In genomic region chr3:89314454-89314853, GRCh38 we compare ENCODE assay signal across 10 cellular contexts.
DNase-seq lines count a peak whose midpoint lies in the region; TF ChIP-seq lines count a peak whose summit lies in the region.
"Had no signal": no experiment of that assay in that cellular context is flagged by ENCODE, and none has a peak within 500 bp of the region (broad histone marks: within the 10 kb centered on the region; RNA-seq: fewer than 3 reads in every experiment).

No MANE protein-coding gene starts in this region.

- DNase-seq in SIG-M5 treated with dmso at 0.1 percent for 504 hours (lab: John Stamatoyannopoulos, UW; ENCODE audit: unreplicated experiment), result peak; percentile 52
- no peak for DNase-seq in SIG-M5 (lab: John Stamatoyannopoulos, UW)
- DNase-seq in fibroblast of lung (ENCODE audit: low read depth in 2 of 2), result peak; percentile 58 to 71
- DNase-seq in stromal cell of bone marrow (ENCODE audit: low read depth), result peak; percentile 33
- no peak for DNase-seq in suprapubic skin (ENCODE audit: low spot score in 2 of 2)
- DNase-seq in HuH-7 (ENCODE audit: low spot score), result no peak
- no peak for DNase-seq in T1000 (lab: John Stamatoyannopoulos, UW)
- DNase-seq: activated CD8-positive, alpha-beta T cell treated with anti-CD3 and anti-CD28 coated beads, Interleukin-2, amount 10 ng/mL, durations not matched to agents 7 days and 5 days; uterus had no signal

- TF ChIP-seq POLR2A in suprapubic skin (IDR thresholded peaks at IDR 0.05), result no peak

- H3K4me2 ChIP-seq in OCI-LY3 (ENCODE audit: low read length) (no peak overlapping the region), fibroblast of lung (ENCODE audit: extremely low read depth, insufficient read depth, low read length) (no peak overlapping the region)

- no peaks in the 10 kb centered on the region for H3K4me1 ChIP-seq in OCI-LY3 (ENCODE audit: low read length)
- no peaks in the 10 kb centered on the region for H3K4me1 ChIP-seq in fibroblast of lung (ENCODE audit: control insufficient read depth, extremely low read depth, insufficient read depth, low read length)
- no peaks in the 10 kb centered on the region for H3K4me1 ChIP-seq in suprapubic skin
- H3K4me1 ChIP-seq: uterus had no signal

- no peak for TF ChIP-seq EP300 in suprapubic skin (IDR thresholded peaks at IDR 0.05)

- H3K9ac ChIP-seq in OCI-LY3 (ENCODE audit: low read length) (no peak overlapping the region), fibroblast of lung (ENCODE audit: insufficient read depth, low read length) (no peak overlapping the region)

- no peaks in the 10 kb centered on the region for H3K36me3 ChIP-seq in OCI-LY3 (replicated peaks; ENCODE audit: low read depth, low read length)
- no peaks in the 10 kb centered on the region for H3K36me3 ChIP-seq in fibroblast of lung (ENCODE audit: control insufficient read depth, insufficient read depth, low read length)
- H3K36me3 ChIP-seq in suprapubic skin, result no peaks in the 10 kb centered on the region
- H3K36me3 ChIP-seq: uterus had no signal

- WGBS in suprapubic skin, result 88% methylated on average over 2 of the region's 2 CpGs

- H4K20me1 ChIP-seq in OCI-LY3 (ENCODE audit: insufficient read depth, low read length) (no peaks in the 10 kb centered on the region), fibroblast of lung (ENCODE audit: control insufficient read depth, extremely low read depth, insufficient read depth, low read length) (no peaks in the 10 kb centered on the region)

- H3K79me2 ChIP-seq in OCI-LY3 (ENCODE audit: low read length), result no peaks in the 10 kb centered on the region
- H3K79me2 ChIP-seq in fibroblast of lung (ENCODE audit: control insufficient read depth, insufficient read depth, low read length), result no peaks in the 10 kb centered on the region

- H3K9me3 ChIP-seq in OCI-LY3 (ENCODE audit: insufficient read depth, low read length) (no peaks in the 10 kb centered on the region), fibroblast of lung (ENCODE audit: control insufficient read depth, insufficient read depth, low read depth, low read length) (no peaks in the 10 kb centered on the region), suprapubic skin (no peaks in the 10 kb centered on the region)
- H3K9me3 ChIP-seq: uterus had no signal

- H3K27me3 ChIP-seq in OCI-LY3 (ENCODE audit: low read depth, low read length), result no peaks in the 10 kb centered on the region
- H3K27me3 ChIP-seq in fibroblast of lung (ENCODE audit: control insufficient read depth, insufficient read depth, low read length), result no peaks in the 10 kb centered on the region
- H3K27me3 ChIP-seq in suprapubic skin, result no peaks in the 10 kb centered on the region
- H3K27me3 ChIP-seq: uterus had no signal

- H3K27ac ChIP-seq in OCI-LY3 (ENCODE audit: low read length) (no peak overlapping the region), fibroblast of lung (ENCODE audit: insufficient read depth, low read length) (no peak overlapping the region), suprapubic skin (no peak overlapping the region)
- H3K27ac ChIP-seq: uterus had no signal

- H3K4me3 ChIP-seq in OCI-LY3 (ENCODE audit: low read length) (no peak overlapping the region), fibroblast of lung (replicated peaks in 1 of 4; ENCODE audit: control extremely low read depth in 1 of 4, insufficient read depth in 1 of 4, low read depth in 3 of 4, low read length in 4 of 4) (no peak overlapping the region), suprapubic skin (no peak overlapping the region)
- H3K4me3 ChIP-seq: uterus had no signal

- TF ChIP-seq CTCF in OCI-LY3 (IDR thresholded peaks at IDR 0.05; ENCODE audit: low read depth, low read length) (peak; percentile 68), fibroblast of lung (conservative IDR thresholded peaks at IDR 0.05 in 1 of 2, IDR thresholded peaks at IDR 0.05 in 1 of 2; ENCODE audit: low read depth in 1 of 2, low read length in 2 of 2) (peak in 1 of 2 donors; percentile 44), suprapubic skin (IDR thresholded peaks at IDR 0.05) (no peak)

- H2AFZ ChIP-seq in OCI-LY3 (ENCODE audit: low read depth, low read length), result 0 out of 2 replicates have a peak overlapping the region, but pooled peaks have one; percentile 8
- H2AFZ ChIP-seq in fibroblast of lung (ENCODE audit: low read length), result no peak overlapping the region

Comparison
In these comparisons a context has a peak if more than half of its experiments do, and no peak if none do; other contexts are left out.
1. DNase-seq: peak in SIG-M5 treated with dmso at 0.1 percent for 504 hours (single experiment), fibroblast of lung (2 of 2) and stromal cell of bone marrow (single experiment); none in SIG-M5 (single experiment), suprapubic skin (0 of 2), HuH-7 (single experiment) and T1000 (single experiment).